In genomic region chr5:15004506-15004905, GRCh38 we compare ENCODE assay signal across 18 cellular contexts.
"Had no signal": no experiment of that assay in that cellular context is flagged by ENCODE, and none has a peak within 500 bp of the region (broad histone marks: within the 10 kb centered on the region; RNA-seq: fewer than 3 reads in every experiment).

No MANE protein-coding gene starts in this region.

- H3K4me2 ChIP-seq: hepatocyte, neural progenitor cell had no signal

- H3K79me2 ChIP-seq: hepatocyte had no signal

- H2AFZ ChIP-seq: hepatocyte, neural progenitor cell had no signal

- ATAC-seq: activated CD8-positive, alpha-beta T cell treated with anti-CD3 and anti-CD28 coated beads for 36 hours; activated naive CD8-positive, alpha-beta T cell treated with anti-CD3 and anti-CD28 coated beads, Interleukin-2, amount 50 U/mL, for 24 hours; effector memory CD8-positive, alpha-beta T cell; pancreas had no signal

- H3K9me3 ChIP-seq: ascending aorta, pancreas, stomach, thoracic aorta, vagina had no signal

- H3K4me1 ChIP-seq: neural progenitor cell had no signal

- H3K4me3 ChIP-seq: ascending aorta, hepatocyte, neural progenitor cell, pancreas, stomach, thoracic aorta, vagina had no signal

- H3K36me3 ChIP-seq: ascending aorta, neural progenitor cell, pancreas, stomach, thoracic aorta, vagina had no signal

- DNase-seq: activated CD4-positive, alpha-beta T cell treated with anti-CD3 and anti-CD28 coated beads for 4 hours; activated CD8-positive, alpha-beta memory T cell treated with anti-CD3 and anti-CD28 coated beads, Interleukin-2, amount 50 U/mL, for 48 hours; activated CD8-positive, alpha-beta T cell treated with anti-CD3 and anti-CD28 coated beads for 36 hours; activated naive CD4-positive, alpha-beta T cell treated with Interleukin-2 at 50 U/mL for 16 hours; activated naive CD8-positive, alpha-beta T cell treated with anti-CD3 and anti-CD28 coated beads, Interleukin-2, amount 50 U/mL, for 24 hours; caudate nucleus; effector memory CD8-positive, alpha-beta T cell; kidney; midbrain; pancreas; stimulated activated CD4-positive, alpha-beta T cell treated with anti-CD3 and anti-CD28 coated beads, Interleukin-4, amount 100 ng/mL, for 24 hours; stomach had no signal

- H3K27ac ChIP-seq: hepatocyte, neural progenitor cell, pancreas, stomach, thoracic aorta, vagina, VCaP had no signal

- H3K27me3 ChIP-seq: ascending aorta, hepatocyte, neural progenitor cell, pancreas, stomach, vagina had no signal
